8 cellular contexts compared by ENCODE assay signal in genomic region chr17:81471804-81472456, GRCh38. TPM values are rescaled to one million over a fixed set of nuclear protein-coding genes. Genes with fewer than 3 reads are reported as not detected.
DNase-seq lines count a peak whose midpoint lies in the region; ATAC-seq and TF ChIP-seq lines count a peak whose summit lies in the region.

No MANE protein-coding gene starts in this region.

- TF ChIP-seq EP300 in gastroesophageal sphincter (IDR thresholded peaks at IDR 0.05): no peak

- TF ChIP-seq CTCF in gastroesophageal sphincter (IDR thresholded peaks at IDR 0.05) (peak in 2 of 4 experiments; percentile 22 to 44), GM20000 (IDR thresholded peaks at IDR 0.05; ENCODE audit: extremely low read depth, missing control alignments) (no peak)

- H3K4me3 Mint-ChIP-seq in activated CD4-positive, alpha-beta memory T cell treated with anti-CD3 and anti-CD28 coated beads for 36 hours: no peak overlapping the region
- H3K4me3 Mint-ChIP-seq in activated CD4-positive, alpha-beta memory T cell treated with anti-CD3 and anti-CD28 coated beads, Interleukin-2, amount 10 ng/mL, durations not matched to agents 7 days and 5 days: no peak overlapping the region

- H3K4me1 ChIP-seq in gastroesophageal sphincter: no peaks in the 10 kb centered on the region

- H3K27me3 ChIP-seq in gastroesophageal sphincter: no peaks in the 10 kb centered on the region

- H3K9me3 ChIP-seq in gastroesophageal sphincter: no peaks in the 10 kb centered on the region

- H3K27ac Mint-ChIP-seq in activated CD4-positive, alpha-beta memory T cell treated with anti-CD3 and anti-CD28 coated beads for 36 hours: no peak overlapping the region
- H3K27ac Mint-ChIP-seq in activated CD4-positive, alpha-beta memory T cell treated with anti-CD3 and anti-CD28 coated beads, Interleukin-2, amount 10 ng/mL, durations not matched to agents 7 days and 5 days: no peak overlapping the region

- TF ChIP-seq POLR2A in gastroesophageal sphincter (IDR thresholded peaks at IDR 0.05): no peak

- H3K4me3 ChIP-seq in gastroesophageal sphincter: peak overlapping the region in 1 of 2 donors; percentile 18

- intact Hi-C loops in activated CD4-positive, alpha-beta memory T cell treated with anti-CD3 and anti-CD28 coated beads for 36 hours (cut with micrococcal nuclease): no loop called here

- whole genome bisulfite sequencing in gastroesophageal sphincter (ENCODE audit: low coverage in 1 of 2), 2 donors: 74 to 88% methylated on average over 8 to 9 of the region's 30 CpGs

- H3K27ac ChIP-seq in gastroesophageal sphincter: peak overlapping the region in 3 of 4 donors; percentile 26 to 41 (median 39)

- H3K4me1 Mint-ChIP-seq in activated CD4-positive, alpha-beta memory T cell treated with anti-CD3 and anti-CD28 coated beads for 36 hours (ENCODE audit: low read depth): no peaks in the 10 kb centered on the region
- no peaks in the 10 kb centered on the region for H3K4me1 Mint-ChIP-seq in activated CD4-positive, alpha-beta memory T cell treated with anti-CD3 and anti-CD28 coated beads, Interleukin-2, amount 10 ng/mL, durations not matched to agents 7 days and 5 days

- POLR2A ChIA-PET in activated CD4-positive, alpha-beta memory T cell treated with anti-CD3 and anti-CD28 coated beads for 36 hours (lab: Charles Lee): interaction anchor here (0.6 kb wide), 1 partner anchor 378 kb away, joined by 3 read pairs; no protein-coding TSS in a partner anchor
- POLR2A ChIA-PET in activated CD4-positive, alpha-beta memory T cell treated with anti-CD3 and anti-CD28 coated beads, Interleukin-2, amount 10 ng/mL, durations not matched to agents 7 days and 5 days (lab: Charles Lee): no interaction called here

- peak; percentile 45 for DNase-seq in activated CD4-positive, alpha-beta memory T cell treated with anti-CD3 and anti-CD28 coated beads for 36 hours
- DNase-seq in activated CD4-positive, alpha-beta memory T cell treated with anti-CD3 and anti-CD28 coated beads, Interleukin-2, amount 10 ng/mL, durations not matched to agents 7 days and 5 days: no peak
- DNase-seq in SK-MEL-5 (ENCODE audit: low read depth, low spot score) (peak; percentile 55), renal cortical epithelial cell (ENCODE audit: low read depth) (peak; percentile 65), GM20000 (ENCODE audit: low spot score) (no peak)

- no peaks in the 10 kb centered on the region for H3K36me3 Mint-ChIP-seq in activated CD4-positive, alpha-beta memory T cell treated with anti-CD3 and anti-CD28 coated beads for 36 hours
- no peaks in the 10 kb centered on the region for H3K36me3 Mint-ChIP-seq in activated CD4-positive, alpha-beta memory T cell treated with anti-CD3 and anti-CD28 coated beads, Interleukin-2, amount 10 ng/mL, durations not matched to agents 7 days and 5 days (ENCODE audit: low read depth)

- H3K27me3 Mint-ChIP-seq in activated CD4-positive, alpha-beta memory T cell treated with anti-CD3 and anti-CD28 coated beads for 36 hours: no peaks in the 10 kb centered on the region
- no peaks in the 10 kb centered on the region for H3K27me3 Mint-ChIP-seq in activated CD4-positive, alpha-beta memory T cell treated with anti-CD3 and anti-CD28 coated beads, Interleukin-2, amount 10 ng/mL, durations not matched to agents 7 days and 5 days

- in situ Hi-C loops in SK-MEL-5 (cut with HindIII; ENCODE audit: low pct_unique_long_range_greater_than_20kb, low sequenced_read_pairs): no loop called here

- CTCF ChIA-PET in activated CD4-positive, alpha-beta memory T cell treated with anti-CD3 and anti-CD28 coated beads for 36 hours (lab: Charles Lee): interaction anchor here (0.6 to 0.7 kb wide), 2 partner anchors 12 to 180 kb away, joined by 3 read pairs; no protein-coding TSS in a partner anchor
- CTCF ChIA-PET in activated CD4-positive, alpha-beta memory T cell treated with anti-CD3 and anti-CD28 coated beads, Interleukin-2, amount 10 ng/mL, durations not matched to agents 7 days and 5 days (lab: Charles Lee): no interaction called here

- H3K36me3 ChIP-seq in gastroesophageal sphincter: no peaks in the 10 kb centered on the region

- ATAC-seq in gastroesophageal sphincter: peak; percentile 83
- ATAC-seq in GM19467 (IDR thresholded peaks at IDR 0.05; ENCODE audit: unreplicated experiment): no peak
- no peak for ATAC-seq in HG02798 (IDR thresholded peaks at IDR 0.05; ENCODE audit: poor library complexity, unreplicated experiment)

- no peaks in the 10 kb centered on the region for H3K9me3 Mint-ChIP-seq in activated CD4-positive, alpha-beta memory T cell treated with anti-CD3 and anti-CD28 coated beads for 36 hours
- H3K9me3 Mint-ChIP-seq in activated CD4-positive, alpha-beta memory T cell treated with anti-CD3 and anti-CD28 coated beads, Interleukin-2, amount 10 ng/mL, durations not matched to agents 7 days and 5 days: no peaks in the 10 kb centered on the region

RNA-seq across cellular contexts. Expression of gene ACTG1, which starts 40.7 kb away (rescaled TPM):
- 1,000 to 10,000 TPM; 3,773 to 3,928 TPM for total RNA-seq in activated CD4-positive, alpha-beta memory T cell treated with anti-CD3 and anti-CD28 coated beads for 36 hours
- 1,000 to 10,000 TPM; 3,658 to 3,769 TPM for total RNA-seq in activated CD4-positive, alpha-beta memory T cell treated with anti-CD3 and anti-CD28 coated beads, Interleukin-2, amount 10 ng/mL, durations not matched to agents 7 days and 5 days
- 6,652 and 7,362 TPM in 2 replicates for total RNA-seq in SK-MEL-5 (2014; rRNA removed; shearing (Covaris generic))
- polyA plus RNA-seq in SK-MEL-5 (2015; cell fraction: cytosol; rRNA removed): 14,079 and 14,098 TPM in 2 replicates
- 2,992 and 3,106 TPM in 2 replicates for polyA plus RNA-seq in SK-MEL-5 (2015; cell fraction: nucleus; rRNA removed)
- total RNA-seq in gastroesophageal sphincter (1,000 to 10,000 TPM in 3 of 4 donors, 100 to 1,000 TPM in 1; 829 to 1,848 (median 1,550) TPM), renal cortical epithelial cell (4,821 and 6,713 TPM in 2 replicates)

RNA-seq across cellular contexts. Expression of gene FSCN2, which starts 56.2 kb away (rescaled TPM):
- under 1 TPM; 0.33 to 0.46 TPM for total RNA-seq in activated CD4-positive, alpha-beta memory T cell treated with anti-CD3 and anti-CD28 coated beads for 36 hours
- total RNA-seq in activated CD4-positive, alpha-beta memory T cell treated with anti-CD3 and anti-CD28 coated beads, Interleukin-2, amount 10 ng/mL, durations not matched to agents 7 days and 5 days: under 1 TPM; 0.43 to 0.50 TPM
- 0.34 TPM in 1 of 2 replicates, not detected in the other for total RNA-seq in SK-MEL-5 (2014; rRNA removed; shearing (Covaris generic))
- polyA plus RNA-seq in SK-MEL-5 (2015; cell fraction: cytosol; rRNA removed): 0.08 and 0.64 TPM in 2 replicates
- polyA plus RNA-seq in SK-MEL-5 (2015; cell fraction: nucleus; rRNA removed): 1.1 TPM in 1 of 2 replicates, not detected in the other
- total RNA-seq in gastroesophageal sphincter (1 to 10 TPM in 2 of 4 donors, under 1 TPM in 2; 0.49 to 2.1 (median 1.0) TPM), renal cortical epithelial cell (3.1 and 4.7 TPM in 2 replicates)

Comparison
In these comparisons a context has a peak if more than half of its experiments do, and no peak if none do; other contexts are left out.
1. DNase-seq: peak in activated CD4-positive, alpha-beta memory T cell treated with anti-CD3 and anti-CD28 coated beads for 36 hours (single experiment), SK-MEL-5 (single experiment) and renal cortical epithelial cell (single experiment); none in activated CD4-positive, alpha-beta memory T cell treated with anti-CD3 and anti-CD28 coated beads, Interleukin-2, amount 10 ng/mL, durations not matched to agents 7 days and 5 days (single experiment) and GM20000 (single experiment).